ENCODE assay signal across 33 cellular contexts in the genomic region with DNA sequence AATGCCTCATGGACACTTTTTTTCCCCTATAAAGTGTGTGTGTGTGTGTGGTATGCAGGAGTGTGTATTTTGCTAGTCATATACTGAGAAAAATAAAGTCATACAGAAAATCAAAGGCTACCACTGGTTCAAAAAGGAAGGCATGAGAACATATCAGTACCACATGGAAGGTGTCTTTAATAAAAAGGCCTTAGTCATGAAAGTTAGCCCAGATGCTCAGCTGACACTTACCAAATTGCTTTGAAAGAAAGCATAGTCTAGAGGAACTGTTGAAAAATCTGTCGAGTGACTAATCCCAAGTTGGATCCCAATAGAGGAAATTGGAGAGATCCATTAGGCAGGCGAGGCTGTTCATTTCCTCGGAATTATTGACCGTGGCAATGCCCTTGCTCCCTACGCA.
DNase-seq lines count a peak whose midpoint lies in the region; ATAC-seq, FAIRE-seq and TF ChIP-seq lines count a peak whose summit lies in the region.
"Had no signal": no experiment of that assay in that cellular context is flagged by ENCODE, and none has a peak within 500 bp of the region (broad histone marks: within the 10 kb centered on the region; RNA-seq: fewer than 3 reads in every experiment).

No MANE protein-coding gene starts in this region.

- H3K79me1 ChIP-seq in mesendoderm (ENCODE audit: low read length) = no peaks in the 10 kb centered on the region

- no peaks in the 10 kb centered on the region for H3K79me2 ChIP-seq in mesendoderm (ENCODE audit: control insufficient read depth, insufficient read depth, low read length)

- H3K4ac ChIP-seq in mesendoderm (ENCODE audit: low read depth, low read length) = no peak overlapping the region

- FAIRE-seq in small intestine (lab: Jason Lieb, UNC) = no peak
- FAIRE-seq: colon, GM19239, TTC549 had no signal

- intact Hi-C loops in body of pancreas (cut with DNase I) = no loop called here
- intact Hi-C loops in esophagus squamous epithelium (cut with DNase I) = no loop called here

- no peak overlapping the region for H4K5ac ChIP-seq in mesendoderm (ENCODE audit: low read length)

- ATAC-seq in body of pancreas = no peak
- ATAC-seq: natural killer cell had no signal

- no peak overlapping the region for H3K4me2 ChIP-seq in mesendoderm (ENCODE audit: low read length)

- H3K18ac ChIP-seq in mesendoderm (ENCODE audit: low read length) = peak overlapping the region; percentile 28

- no peak overlapping the region for H3K9ac ChIP-seq in mesendoderm (ENCODE audit: low read length)
- H3K9ac ChIP-seq: BLaER1 treated with 17β-estradiol and CSF1 and Interleukin-3, amounts not matched to agents 10 nM and 100 nM had no signal

- DNase-seq in AG08395 (ENCODE audit: low spot score) (peak; percentile 56), GM04503 (ENCODE audit: low read depth) (peak; percentile 21), body of pancreas (no peak), mesendoderm (no peak), esophagus squamous epithelium (lab: John Stamatoyannopoulos, UW) (no peak), SKM-1 (lab: John Stamatoyannopoulos, UW; ENCODE audit: unreplicated experiment) (no peak), small intestine (no peak), germinal center (ENCODE audit: low spot score) (no peak)
- DNase-seq: activated CD4-positive, alpha-beta T cell treated with anti-CD3 and anti-CD28 coated beads for 4 hours; activated naive CD4-positive, alpha-beta T cell treated with anti-CD3 and anti-CD28 coated beads, Interleukin-2, amount 10 ng/mL, durations not matched to agents 7 days and 5 days; Caco-2; DMS79 treated with DMSO at 0.1 percent for 48 hours; effector memory CD4-positive, alpha-beta T cell; erythroblast; GF-D8; H9; KBM-7; left ventricle myocardium inferior; midbrain; MM.1S; natural killer cell; NCI-H1417; NCI-H345; occipital lobe; RPMI8226; stimulated activated CD8-positive, alpha-beta memory T cell treated with anti-CD3 and anti-CD28 coated beads, Interleukin-4, amount 100 ng/mL, for 48 hours; stomach; tibial artery had no signal

- H2BK5ac ChIP-seq in mesendoderm (ENCODE audit: low read length) = no peak overlapping the region

- TF ChIP-seq POLR2A in body of pancreas (IDR thresholded peaks at IDR 0.05) (no peak), esophagus squamous epithelium (IDR thresholded peaks at IDR 0.05) (no peak)

- H3K36me3 ChIP-seq in body of pancreas (replicated peaks in 1 of 2; ENCODE audit: insufficient read depth in 1 of 2, low read depth in 2 of 2) (no peaks in the 10 kb centered on the region), mesendoderm (ENCODE audit: control insufficient read depth, insufficient read depth, low read length) (no peaks in the 10 kb centered on the region), esophagus squamous epithelium (no peaks in the 10 kb centered on the region), small intestine (ENCODE audit: control insufficient read depth in 2 of 2, insufficient read depth in 2 of 2, low read length in 2 of 2) (no peaks in the 10 kb centered on the region)
- H3K36me3 ChIP-seq: BLaER1 treated with 17β-estradiol and CSF1 and Interleukin-3, amounts not matched to agents 10 nM and 100 nM; left ventricle myocardium inferior; stomach; tibial artery had no signal

- no peak overlapping the region for H3K23ac ChIP-seq in mesendoderm (ENCODE audit: low read length)

- H3K9me3 ChIP-seq in body of pancreas (no peaks in the 10 kb centered on the region), esophagus squamous epithelium (no peaks in the 10 kb centered on the region), small intestine (ENCODE audit: control insufficient read depth, low read depth) (no peaks in the 10 kb centered on the region)
- H3K9me3 ChIP-seq: BLaER1 treated with 17β-estradiol and CSF1 and Interleukin-3, amounts not matched to agents 10 nM and 100 nM; Caco-2; left ventricle myocardium inferior; stomach; tibial artery had no signal

- H3K4me1 ChIP-seq in body of pancreas (peaks cover 5% of the 10 kb centered on the region), mesendoderm (ENCODE audit: control insufficient read depth, low read depth, low read length) (peaks cover 6% of the 10 kb centered on the region), esophagus squamous epithelium (peaks cover 0 to 7% (median 0%) of the 10 kb centered on the region in 3 donors), small intestine (ENCODE audit: control insufficient read depth in 2 of 2, insufficient read depth in 1 of 2, low read depth in 1 of 2, low read length in 1 of 2) (no peaks in the 10 kb centered on the region)
- H3K4me1 ChIP-seq: Caco-2, stomach, tibial artery had no signal

- no peak overlapping the region for H2BK120ac ChIP-seq in mesendoderm (ENCODE audit: low read depth, low read length)

- H3K56ac ChIP-seq in mesendoderm (ENCODE audit: low read length) = no peak overlapping the region

- 73 to 81% methylated on average over 5 of the region's 5 CpGs for WGBS in body of pancreas, 2 donors
- no CpG with 5 or more reads among the region's 5 CpGs for WGBS in mesendoderm (ENCODE audit: extremely low coverage, insufficient coverage, low lambda C conversion rate)
- WGBS in esophagus squamous epithelium, 2 donors = 64 to 68% methylated on average over 5 of the region's 5 CpGs
- WGBS in small intestine, 3 donors = 90 to 93% (median 90%) methylated on average over 5 of the region's 5 CpGs

- no peak overlapping the region for H4K8ac ChIP-seq in mesendoderm (ENCODE audit: low read depth, low read length)

- H3K27me3 ChIP-seq in body of pancreas (no peaks in the 10 kb centered on the region), mesendoderm (ENCODE audit: insufficient read depth, low read length, poor library complexity) (no peaks in the 10 kb centered on the region), esophagus squamous epithelium (no peaks in the 10 kb centered on the region), small intestine (ENCODE audit: control insufficient read depth in 2 of 2, insufficient read depth in 2 of 2, low read length in 2 of 2) (no peaks in the 10 kb centered on the region)
- H3K27me3 ChIP-seq: BLaER1 treated with 17β-estradiol and CSF1 and Interleukin-3, amounts not matched to agents 10 nM and 100 nM; stomach; tibial artery had no signal

- H2AK5ac ChIP-seq in mesendoderm (ENCODE audit: low read length) = no peak overlapping the region

- H3K4me3 ChIP-seq in body of pancreas = no peak overlapping the region
- no peak overlapping the region for H3K4me3 ChIP-seq in mesendoderm (ENCODE audit: low read length)
- H3K4me3 ChIP-seq in esophagus squamous epithelium = no peak overlapping the region
- no peak overlapping the region for H3K4me3 ChIP-seq in small intestine (ENCODE audit: low read depth in 1 of 2, low read length in 2 of 2)
- H3K4me3 ChIP-seq: BLaER1 treated with 17β-estradiol and CSF1 and Interleukin-3, amounts not matched to agents 10 nM and 100 nM; left ventricle myocardium inferior; SK-N-MC; stomach; tibial artery had no signal

- no peak for TF ChIP-seq CTCF in body of pancreas (IDR thresholded peaks at IDR 0.05)
- no peak for TF ChIP-seq CTCF in esophagus squamous epithelium (IDR thresholded peaks at IDR 0.05)

- H2BK15ac ChIP-seq in mesendoderm (replicated peaks; ENCODE audit: low read depth) = no peak overlapping the region

- H3K27ac ChIP-seq in body of pancreas (peak overlapping the region in 3 of 4 donors; percentile 5 to 25 (median 5)), mesendoderm (ENCODE audit: low read depth, low read length) (no peak overlapping the region), esophagus squamous epithelium (no peak overlapping the region), small intestine (ENCODE audit: low read depth in 1 of 2, low read length in 1 of 2) (no peak overlapping the region)
- H3K27ac ChIP-seq: left ventricle myocardium inferior, SK-N-MC, stomach, tibial artery had no signal

Comparison
In these comparisons a context has a peak if more than half of its experiments do, and no peak if none do; other contexts are left out.
1. DNase-seq: peak in AG08395 (single experiment) and GM04503 (single experiment); none in body of pancreas (0 of 4), mesendoderm (single experiment), esophagus squamous epithelium (single experiment), SKM-1 (single experiment), small intestine (single experiment) and germinal center (single experiment).
2. H3K27ac ChIP-seq: peak in body of pancreas (3 of 4); none in mesendoderm (single experiment), esophagus squamous epithelium (0 of 4) and small intestine (0 of 2).